ENCODE assay signal across 18 cellular contexts in the genomic region with DNA sequence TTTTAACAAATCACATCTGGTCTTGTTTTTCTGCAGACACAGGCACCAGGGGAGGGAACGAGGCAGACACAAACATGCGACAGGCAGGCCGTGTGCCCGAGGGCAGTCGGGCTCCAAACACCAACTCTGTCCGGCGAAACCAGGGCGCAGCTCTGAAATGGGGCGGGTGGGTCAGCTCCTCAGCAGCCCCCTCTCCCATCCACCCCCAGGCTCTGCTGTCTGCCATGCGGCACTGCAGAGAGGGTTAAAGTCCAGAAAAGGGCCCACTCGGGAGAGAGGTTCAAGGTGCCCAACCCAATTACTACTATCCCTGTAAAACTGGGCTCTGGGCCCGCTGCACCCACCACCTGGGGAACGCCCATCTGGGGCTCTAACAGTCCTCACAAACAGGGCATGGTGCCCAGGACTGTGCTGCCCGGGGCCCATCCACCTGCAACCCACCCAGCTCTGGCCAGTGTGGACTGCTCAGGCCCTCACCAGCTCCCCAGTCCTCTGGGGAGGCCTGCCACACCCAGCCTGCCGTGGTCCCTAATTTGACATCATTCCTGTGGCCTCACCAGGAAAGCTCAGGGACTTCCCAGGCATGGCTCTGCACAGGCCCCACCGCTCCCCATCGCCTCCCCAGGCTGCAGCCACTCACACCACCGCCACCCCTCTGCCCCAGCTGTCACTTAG. TPM values are rescaled to one million over a fixed set of nuclear protein-coding genes. Genes with fewer than 3 reads are reported as not detected.
"Had no signal": no experiment of that assay in that cellular context is flagged by ENCODE, and none has a peak within 500 bp of the region (broad histone marks: within the 10 kb centered on the region; RNA-seq: fewer than 3 reads in every experiment).

No MANE protein-coding gene starts in this region.

- H3K4me3 ChIP-seq: gastroesophageal sphincter, left lung, psoas muscle, tibial artery, vagina had no signal

- H3K36me3 Mint-ChIP-seq: stimulated activated effector memory CD8-positive, alpha-beta T cell treated with anti-CD3 and anti-CD28 coated beads, Interleukin-12 subunit alpha, Interleukin-12 subunit beta, amount 100 ng/mL, for 72 hours had no signal

- H3K27me3 Mint-ChIP-seq: dendritic cell treated with granulocyte-macrophage colony-stimulating factor and Interleukin-4, amounts not matched to agents 40 ng/mL and 50 ng/mL, for 4 days had no signal

- ATAC-seq: activated T-helper 17 cell treated with anti-CD3 and anti-CD28 coated beads, Interleukin-2, amount 50 U/mL, for 72 hours; gastroesophageal sphincter; left lung; stimulated activated effector memory CD8-positive, alpha-beta T cell treated with anti-CD3 and anti-CD28 coated beads, Interleukin-12 subunit alpha, Interleukin-12 subunit beta, amount 100 ng/mL, for 72 hours had no signal

- H3K27ac Mint-ChIP-seq: activated T-helper 17 cell treated with anti-CD3 and anti-CD28 coated beads, Interleukin-2, amount 50 U/mL, for 72 hours; dendritic cell treated with granulocyte-macrophage colony-stimulating factor and Interleukin-4, amounts not matched to agents 40 ng/mL and 50 ng/mL, for 4 days; endodermal cell; nephron progenitor cell; stimulated activated effector memory CD8-positive, alpha-beta T cell treated with anti-CD3 and anti-CD28 coated beads, Interleukin-12 subunit alpha, Interleukin-12 subunit beta, amount 100 ng/mL, for 72 hours had no signal

- H3K27me3 ChIP-seq: brain microvascular endothelial cell, vagina had no signal

- H3K4me3 Mint-ChIP-seq: activated T-helper 17 cell treated with anti-CD3 and anti-CD28 coated beads, Interleukin-2, amount 50 U/mL, for 72 hours; dendritic cell treated with granulocyte-macrophage colony-stimulating factor and Interleukin-4, amounts not matched to agents 40 ng/mL and 50 ng/mL, for 4 days; endodermal cell; nephron progenitor cell; stimulated activated effector memory CD8-positive, alpha-beta T cell treated with anti-CD3 and anti-CD28 coated beads, Interleukin-12 subunit alpha, Interleukin-12 subunit beta, amount 100 ng/mL, for 72 hours had no signal

- H3K36me3 ChIP-seq: vagina had no signal

- DNase-seq: activated CD4-positive, alpha-beta T cell treated with anti-CD3 and anti-CD28 coated beads for 1 hour; activated CD4-positive, alpha-beta T cell treated with anti-CD3 and anti-CD28 coated beads, Interleukin-2, amount 50 U/mL, for 48 hours; activated naive CD4-positive, alpha-beta T cell treated with Interleukin-2 at 50 U/mL for 16 hours; brain microvascular endothelial cell; endodermal cell; islet precursor cell; mesendoderm; stimulated activated CD4-positive, alpha-beta T cell treated with anti-CD3 and anti-CD28 coated beads, Interleukin-12 subunit alpha, Interleukin-12 subunit beta, amount 100 ng/mL, for 4 hours; stimulated activated CD4-positive, alpha-beta T cell treated with anti-CD3 and anti-CD28 coated beads, Interleukin-2, amount 100 ng/mL, for 24 hours had no signal

- H3K4me1 Mint-ChIP-seq: activated T-helper 17 cell treated with anti-CD3 and anti-CD28 coated beads, Interleukin-2, amount 50 U/mL, for 72 hours had no signal

- H3K4me1 ChIP-seq: gastroesophageal sphincter, left lung, tibial artery, vagina had no signal

- H3K9me3 ChIP-seq: left lung, psoas muscle, vagina had no signal

- H3K9me3 Mint-ChIP-seq: activated T-helper 17 cell treated with anti-CD3 and anti-CD28 coated beads, Interleukin-2, amount 50 U/mL, for 72 hours; dendritic cell treated with granulocyte-macrophage colony-stimulating factor and Interleukin-4, amounts not matched to agents 40 ng/mL and 50 ng/mL, for 4 days; endodermal cell; nephron progenitor cell; stimulated activated effector memory CD8-positive, alpha-beta T cell treated with anti-CD3 and anti-CD28 coated beads, Interleukin-12 subunit alpha, Interleukin-12 subunit beta, amount 100 ng/mL, for 72 hours had no signal

- H3K27ac ChIP-seq: brain microvascular endothelial cell, gastroesophageal sphincter, left lung, psoas muscle, tibial artery, vagina had no signal

RNA-seq across cellular contexts. Expression of a gene that starts 30.3 kb away (rescaled TPM):
- total RNA-seq: psoas muscle had no signal
